22 cellular contexts compared by ENCODE assay signal in the genomic region with DNA sequence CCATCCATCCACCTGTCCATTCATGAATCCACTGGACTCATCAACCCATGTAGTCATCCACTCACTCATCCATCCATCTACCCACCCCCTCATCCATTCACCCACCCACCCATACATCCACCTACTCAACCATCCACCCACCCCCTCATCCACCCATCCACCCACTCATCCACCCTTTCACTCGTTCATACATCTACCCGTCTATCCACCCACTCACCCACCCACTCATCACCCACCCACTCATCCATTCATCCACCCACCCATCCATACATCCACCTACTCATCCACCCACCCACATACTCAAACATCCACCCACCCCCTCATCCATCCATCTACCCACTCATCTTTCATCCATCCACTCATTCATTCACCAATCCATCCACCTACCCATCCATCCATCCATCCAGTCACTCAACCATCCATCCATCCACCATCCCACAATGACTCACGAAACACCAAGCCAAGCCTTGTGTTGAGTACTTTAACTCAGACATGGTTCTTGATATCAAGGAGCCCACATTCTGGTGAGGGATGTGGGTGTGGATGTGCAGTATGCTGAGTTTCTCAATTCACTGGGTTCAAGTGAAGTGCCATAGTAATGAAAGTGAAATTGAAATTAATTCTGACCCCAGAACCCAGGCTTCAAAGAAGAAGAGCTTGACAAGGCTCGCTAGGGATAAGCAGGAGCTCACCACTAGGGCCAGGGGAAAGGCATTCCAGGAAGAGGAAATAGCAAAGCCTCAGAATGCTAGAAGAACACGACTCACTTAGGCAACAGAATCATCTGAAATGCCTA. TPM values are rescaled to one million over a fixed set of nuclear protein-coding genes. Genes with fewer than 3 reads are reported as not detected.
DNase-seq lines count a peak whose midpoint lies in the region; ATAC-seq and TF ChIP-seq lines count a peak whose summit lies in the region.
"Had no signal": no experiment of that assay in that cellular context is flagged by ENCODE, and none has a peak within 500 bp of the region (broad histone marks: within the 10 kb centered on the region; RNA-seq: fewer than 3 reads in every experiment).

No MANE protein-coding gene starts in this region.

- 55 to 64% (median 56%) methylated on average over 5 of the region's 5 CpGs for WGBS in spleen, 5 donors

- H3K36me3 ChIP-seq in Loucy (ENCODE audit: insufficient read depth, low read length) = no peaks in the 10 kb centered on the region
- H3K36me3 ChIP-seq in spleen = no peaks in the 10 kb centered on the region
- no peaks in the 10 kb centered on the region for H3K36me3 ChIP-seq in mucosa of descending colon (ENCODE audit: low read depth)
- H3K36me3 ChIP-seq: thoracic aorta had no signal

- peaks cover 4% of the 10 kb centered on the region for H3K9me3 Mint-ChIP-seq in activated T-helper 17 cell treated with anti-CD3 and anti-CD28 coated beads, Interleukin-2, amount 50 U/mL, for 72 hours

- H3K4me3 Mint-ChIP-seq in activated T-helper 17 cell treated with anti-CD3 and anti-CD28 coated beads, Interleukin-2, amount 50 U/mL, for 72 hours = no peak overlapping the region
- H3K4me3 Mint-ChIP-seq: activated B cell treated with CpG ODN at 0.5 μM for 24 hours; activated T-cell treated with anti-CD3 and anti-CD28 coated beads, Interleukin-2, amount 50 U/mL, for 4 hours had no signal

- H3K4me3 ChIP-seq in Loucy (ENCODE audit: low read length, poor library complexity, severe bottlenecking) = no peak overlapping the region
- H3K4me3 ChIP-seq in spleen = no peak overlapping the region
- H3K4me3 ChIP-seq in mucosa of descending colon = no peak overlapping the region
- H3K4me3 ChIP-seq: A549, lung, thoracic aorta had no signal

- no peak overlapping the region for H3K27ac ChIP-seq in spleen
- H3K27ac ChIP-seq: A549, C4-2B, thoracic aorta had no signal

- ATAC-seq in activated T-helper 17 cell treated with anti-CD3 and anti-CD28 coated beads, Interleukin-2, amount 50 U/mL, for 72 hours (replicated peaks) = peak; percentile 43
- ATAC-seq in HG03378 (IDR thresholded peaks at IDR 0.05; ENCODE audit: unreplicated experiment) (no peak), mucosa of descending colon (no peak)
- ATAC-seq: A549 had no signal

- H3F3A ChIP-seq in Loucy (ENCODE audit: low read depth) = no peaks in the 10 kb centered on the region

- H3K27ac Mint-ChIP-seq in activated T-helper 17 cell treated with anti-CD3 and anti-CD28 coated beads, Interleukin-2, amount 50 U/mL, for 72 hours = peak overlapping the region; percentile 4
- H3K27ac Mint-ChIP-seq: activated B cell treated with CpG ODN at 0.5 μM for 24 hours had no signal

- H3K9me3 ChIP-seq in Loucy (ENCODE audit: insufficient read depth, low read depth, low read length) (no peaks in the 10 kb centered on the region; the same call in 1 of the 2 replicates), spleen (no peaks in the 10 kb centered on the region), mucosa of descending colon (no peaks in the 10 kb centered on the region)
- H3K9me3 ChIP-seq: A549, thoracic aorta had no signal

- no peak overlapping the region; the same call in 1 of the 2 replicates for H2AFZ ChIP-seq in Loucy (ENCODE audit: low read length)

- no peaks in the 10 kb centered on the region for H3K9me2 ChIP-seq in Loucy (replicated peaks; ENCODE audit: low read depth, low read length)

- H3K4me1 ChIP-seq in Loucy (ENCODE audit: insufficient read depth, low read length, poor library complexity, severe bottlenecking) (peaks cover 32% of the 10 kb centered on the region), spleen (peaks cover 0 to 5% (median 0%) of the 10 kb centered on the region in 6 donors), mucosa of descending colon (ENCODE audit: low read depth) (no peaks in the 10 kb centered on the region)

- H3K27me3 ChIP-seq in Loucy (ENCODE audit: insufficient read depth, low read length, poor library complexity, severe bottlenecking) (no peaks in the 10 kb centered on the region), spleen (replicated peaks in 1 of 7) (peaks cover 0 to 5% (median 0%) of the 10 kb centered on the region in 7 donors)

- H3K4me1 Mint-ChIP-seq in activated T-helper 17 cell treated with anti-CD3 and anti-CD28 coated beads, Interleukin-2, amount 50 U/mL, for 72 hours = peaks cover 20% of the 10 kb centered on the region

- no peaks in the 10 kb centered on the region for H3K79me2 ChIP-seq in Loucy (ENCODE audit: insufficient read depth, low read length)

- TF ChIP-seq CTCF in Loucy (conservative IDR thresholded peaks at IDR 0.05; ENCODE audit: low read length) (no peak), spleen (IDR thresholded peaks at IDR 0.05 in 8 of 11, conservative IDR thresholded peaks at IDR 0.05 in 3 of 11) (no peak), mucosa of descending colon (IDR thresholded peaks at IDR 0.05) (no peak)

- H4K20me1 ChIP-seq in Loucy (ENCODE audit: insufficient read depth, low read length, poor library complexity, severe bottlenecking) = no peaks in the 10 kb centered on the region

- H3K4me2 ChIP-seq in Loucy (ENCODE audit: low read depth, low read length, poor library complexity, severe bottlenecking) = peak overlapping the region; percentile 22
- H3K4me2 ChIP-seq: A549 had no signal

- no peaks in the 10 kb centered on the region for H3K36me3 Mint-ChIP-seq in activated T-helper 17 cell treated with anti-CD3 and anti-CD28 coated beads, Interleukin-2, amount 50 U/mL, for 72 hours (ENCODE audit: low read depth)

- no peaks in the 10 kb centered on the region for H3K27me3 Mint-ChIP-seq in activated T-helper 17 cell treated with anti-CD3 and anti-CD28 coated beads, Interleukin-2, amount 50 U/mL, for 72 hours

- peak; percentile 14 for DNase-seq in activated CD4-positive, alpha-beta T cell treated with anti-CD3 and anti-CD28 coated beads for 48 hours
- no peak for DNase-seq in activated CD4-positive, alpha-beta T cell treated with anti-CD3 and anti-CD28 coated beads, Interleukin-2, amount 50 U/mL, for 1 hour
- DNase-seq in spleen (peak; percentile 1), mucosa of descending colon (no peak), NOMO-1 (lab: John Stamatoyannopoulos, UW; ENCODE audit: unreplicated experiment in 2 of 2) (no peak)
- DNase-seq: activated B cell treated with CpG ODN at 0.5 μM for 24 hours; activated T-cell treated with anti-CD3 and anti-CD28 coated beads, Interleukin-2, amount 50 U/mL, for 4 hours; DMS153; head of caudate nucleus; Karpas-422; NCI-H1105; NCI-H69; OCI-M1; SIG-M5; stimulated activated CD4-positive, alpha-beta T cell treated with anti-CD3 and anti-CD28 coated beads, Interleukin-4, amount 100 ng/mL, for 1 hour had no signal

- no peak overlapping the region for H3K9ac ChIP-seq in Loucy (ENCODE audit: low read depth, low read length, poor library complexity, severe bottlenecking)

- TF ChIP-seq POLR2A in spleen (IDR thresholded peaks at IDR 0.05) = no peak

- intact Hi-C loops in spleen (cut with DNase I; ENCODE audit: low total_unique reads) = no loop called here
- intact Hi-C loops in mucosa of descending colon (cut with DNase I, micrococcal nuclease) = no loop called here

RNA-seq across cellular contexts. Expression of a gene that starts 37.5 kb away (rescaled TPM):
- total RNA-seq in activated T-helper 17 cell treated with anti-CD3 and anti-CD28 coated beads, Interleukin-2, amount 50 U/mL, for 72 hours = 1 to 10 TPM; 5.8 to 6.3 TPM
- total RNA-seq in spleen (10 to 100 TPM; 12.9 to 20.5 (median 15.7) TPM), mucosa of descending colon (10 to 100 TPM; 18.7 to 33.0 (median 22.4) TPM)
- 1 to 10 TPM; 1.9 to 5.8 (median 2.4) TPM for polyA plus RNA-seq in spleen

Comparison
In these comparisons a context has a peak if more than half of its experiments do, and no peak if none do; other contexts are left out.
1. DNase-seq: peak in activated CD4-positive, alpha-beta T cell treated with anti-CD3 and anti-CD28 coated beads for 48 hours (single experiment) and spleen (single experiment); none in activated CD4-positive, alpha-beta T cell treated with anti-CD3 and anti-CD28 coated beads, Interleukin-2, amount 50 U/mL, for 1 hour (single experiment), mucosa of descending colon (0 of 3) and NOMO-1 (0 of 2).